Comparison of ENCODE assay signal across 1 cellular context in genomic region chr15:44682211-44682610, GRCh38.
TF ChIP-seq lines count a peak whose summit lies in the region.

No MANE protein-coding gene starts in this region.

TF ChIP-seq in H1, 55 proteins besides CTCF, POLR2A, EP300 and RAD21:
- TF ChIP-seq ATF2 (IDR thresholded peaks at IDR 0.05; ENCODE audit: low read length) (no peak), KDM1A (IDR thresholded peaks at IDR 0.05; ENCODE audit: borderline replicate concordance, low read length) (no peak), ZNF274 (IDR thresholded peaks at IDR 0.05; ENCODE audit: borderline replicate concordance, extremely low read depth, low read length) (no peak), E2F6 (IDR thresholded peaks at IDR 0.05) (no peak), RNF2 (IDR thresholded peaks at IDR 0.05; ENCODE audit: borderline replicate concordance, low read depth, low read length, missing control alignments, poor library complexity, severe bottlenecking) (no peak), ASH2L (IDR thresholded peaks at IDR 0.05; ENCODE audit: low read length) (no peak), SUZ12 (IDR thresholded peaks at IDR 0.05; ENCODE audit: low read length) (no peak), SRF (IDR thresholded peaks at IDR 0.05; ENCODE audit: low read depth, low read length) (no peak), CTBP2 (IDR thresholded peaks at IDR 0.05; ENCODE audit: borderline replicate concordance, insufficient read depth, insufficient read length, low read length) (no peak), SP2 (IDR thresholded peaks at IDR 0.05; ENCODE audit: low read length) (no peak), JUND (IDR thresholded peaks at IDR 0.05; ENCODE audit: low read length) (no peak), RXRA (IDR thresholded peaks at IDR 0.05; ENCODE audit: insufficient read depth, low read depth, low read length) (no peak), MAX (IDR thresholded peaks at IDR 0.05) (no peak)
